In the genomic region with DNA sequence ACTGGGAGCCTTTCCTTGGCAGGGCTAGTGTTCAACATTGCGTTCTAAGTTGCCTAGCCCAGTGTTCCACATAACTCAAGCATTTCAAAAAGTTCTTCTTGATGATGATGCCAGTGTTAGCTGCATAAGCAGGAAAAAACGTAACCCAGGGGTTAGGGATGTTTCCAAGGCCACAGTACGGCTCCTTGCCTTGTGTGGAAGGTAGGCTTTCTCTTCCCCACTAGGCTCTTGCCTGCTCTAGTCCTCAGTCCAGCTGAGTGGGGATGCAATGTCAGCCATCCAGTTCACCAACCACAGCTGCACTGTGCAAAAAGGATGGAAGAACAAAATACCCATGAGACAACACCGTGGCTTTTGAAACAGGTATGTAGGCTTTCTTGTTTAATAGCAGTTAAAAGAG, we compare ENCODE assay signal across 9 cellular contexts. TPM values are rescaled to one million over a fixed set of nuclear protein-coding genes. Genes with fewer than 3 reads are reported as not detected.
"Had no signal": no experiment of that assay in that cellular context is flagged by ENCODE, and none has a peak within 500 bp of the region (broad histone marks: within the 10 kb centered on the region; RNA-seq: fewer than 3 reads in every experiment).

No MANE protein-coding gene starts in this region.

- H3K4me3 ChIP-seq: GM12878 had no signal

- FAIRE-seq: G401.6, GM12878, GM12891, GM12892, GM18507, GM19239 had no signal

- ATAC-seq: GM12878 had no signal

- DNase-seq: GDM1, GF-D8 had no signal

RNA-seq across cellular contexts. Expression of a gene that starts 28.0 kb away (rescaled TPM):
- total RNA-seq: G401, GM12878 had no signal
- polyA plus RNA-seq: GM12878 had no signal
